ENCODE assay signal across 19 cellular contexts in genomic region chr10:95487994-95488393, GRCh38.
"Had no signal": no experiment of that assay in that cellular context is flagged by ENCODE, and none has a peak within 500 bp of the region (broad histone marks: within the 10 kb centered on the region; RNA-seq: fewer than 3 reads in every experiment).

No MANE protein-coding gene starts in this region.

- DNase-seq: activated T-cell treated with anti-CD3 and anti-CD28 coated beads, Interleukin-2, amount 50 U/mL, for 1 hour; aorta; brain microvascular endothelial cell; central memory CD4-positive, alpha-beta T cell; immature natural killer cell; kidney glomerular epithelial cell; midbrain; ovary; right cardiac atrium; stimulated activated CD4-positive, alpha-beta T cell treated with anti-CD3 and anti-CD28 coated beads, Interleukin-2, amount 100 ng/mL, for 24 hours; T-helper 1 cell; T1000 had no signal

- H3K36me3 ChIP-seq: brain microvascular endothelial cell, neutrophil, ovary, prostate gland had no signal

- H3K4me1 ChIP-seq: prostate gland had no signal

- ATAC-seq: activated naive CD4-positive, alpha-beta T cell treated with anti-CD3 and anti-CD28 coated beads, Interleukin-2, amount 50 U/mL, for 72 hours; right cardiac atrium; stimulated activated effector memory CD8-positive, alpha-beta T cell treated with anti-CD3 and anti-CD28 coated beads, Interleukin-12 subunit alpha, Interleukin-12 subunit beta, amount 100 ng/mL, for 72 hours; WTC11 had no signal

- H3K4me3 ChIP-seq: hepatocyte, ovary, prostate gland, skin epidermis had no signal

- H2AFZ ChIP-seq: hepatocyte had no signal

- H3K4me2 ChIP-seq: hepatocyte had no signal

- H3K9me3 ChIP-seq: neutrophil, ovary, prostate gland had no signal

- H3K27ac ChIP-seq: brain microvascular endothelial cell, hepatocyte, neutrophil, ovary, prostate gland, skin epidermis had no signal

- H3K27me3 ChIP-seq: brain microvascular endothelial cell, hepatocyte, neutrophil, ovary had no signal
